Comparison of ENCODE assay signal across 10 cellular contexts in the genomic region with DNA sequence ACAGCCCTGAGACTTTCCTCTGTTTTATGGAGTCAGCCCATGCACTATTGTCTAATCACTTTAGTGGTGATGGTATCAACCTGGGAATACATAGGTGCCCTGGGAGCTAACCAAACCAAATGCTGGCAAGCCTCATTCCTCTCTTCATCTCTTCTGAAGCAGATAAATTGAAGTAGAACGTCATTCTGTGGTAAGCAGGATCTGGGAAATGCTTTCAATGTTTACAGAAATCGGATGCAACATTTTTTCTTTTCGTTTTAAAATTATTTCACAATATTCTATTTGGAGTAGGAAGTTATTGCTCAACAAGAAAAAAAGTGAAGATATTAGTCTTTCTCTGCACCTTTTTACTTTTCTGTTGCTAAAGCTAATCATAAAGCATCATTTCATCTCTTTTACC.
A peak's percentile ranks its signal among the peaks of the same experiment; 100 is the strongest.
DNase-seq lines count a peak whose midpoint lies in the region; ATAC-seq and TF ChIP-seq lines count a peak whose summit lies in the region.
"Had no signal": no experiment of that assay in that cellular context is flagged by ENCODE, and none has a peak within 500 bp of the region (broad histone marks: within the 10 kb centered on the region; RNA-seq: fewer than 3 reads in every experiment).

No MANE protein-coding gene starts in this region.

- peaks cover 30 to 82% (median 43%) of the 10 kb centered on the region in 4 donors for H3K4me1 Mint-ChIP-seq in CD4-positive, CD25-positive, alpha-beta regulatory T cell
- peaks cover 48% of the 10 kb centered on the region for H3K4me1 Mint-ChIP-seq in glutamatergic neuron (ENCODE audit: low read depth, unreplicated experiment)

- H3K27me3 ChIP-seq in CD4-positive, CD25-positive, alpha-beta regulatory T cell (ENCODE audit: control insufficient read depth, insufficient read depth, low read length): no peaks in the 10 kb centered on the region

- H3K9me3 Mint-ChIP-seq in CD4-positive, CD25-positive, alpha-beta regulatory T cell: no peaks in the 10 kb centered on the region
- no peaks in the 10 kb centered on the region for H3K9me3 Mint-ChIP-seq in glutamatergic neuron (ENCODE audit: unreplicated experiment)

- intact Hi-C loops in sciatic nerve (cut with DNase I): no loop called here

- no peak overlapping the region for H3K4me3 ChIP-seq in CD4-positive, CD25-positive, alpha-beta regulatory T cell (ENCODE audit: low read depth, low read length)
- H3K4me3 ChIP-seq in fibroblast of pulmonary artery (replicated peaks; ENCODE audit: low read depth, low read length): no peak overlapping the region

- ATAC-seq in CD4-positive, CD25-positive, alpha-beta regulatory T cell (ENCODE audit: low read depth in 2 of 2): no peak
- peak; percentile 82 for ATAC-seq in sciatic nerve

- peaks cover 14% of the 10 kb centered on the region for H3K4me1 ChIP-seq in CD4-positive, CD25-positive, alpha-beta regulatory T cell (ENCODE audit: control insufficient read depth, insufficient read depth, low read length, poor library complexity, severe bottlenecking)

- TF ChIP-seq CTCF in fibroblast of pulmonary artery (IDR thresholded peaks at IDR 0.05; ENCODE audit: low read length, missing control alignments) (no peak), glutamatergic neuron (IDR thresholded peaks at IDR 0.05; ENCODE audit: partially characterized antibody, unreplicated experiment) (no peak)

- H3K36me3 Mint-ChIP-seq in CD4-positive, CD25-positive, alpha-beta regulatory T cell: peaks cover 10% of the 10 kb centered on the region
- H3K36me3 Mint-ChIP-seq in glutamatergic neuron (ENCODE audit: unreplicated experiment): no peaks in the 10 kb centered on the region

- H3K4me3 Mint-ChIP-seq in CD4-positive, CD25-positive, alpha-beta regulatory T cell: no peak overlapping the region
- no peak overlapping the region for H3K4me3 Mint-ChIP-seq in glutamatergic neuron (ENCODE audit: unreplicated experiment)

- H3K27me3 Mint-ChIP-seq in CD4-positive, CD25-positive, alpha-beta regulatory T cell: no peaks in the 10 kb centered on the region
- H3K27me3 Mint-ChIP-seq in glutamatergic neuron (ENCODE audit: unreplicated experiment): peaks cover 1% of the 10 kb centered on the region

- H3K27ac Mint-ChIP-seq in CD4-positive, CD25-positive, alpha-beta regulatory T cell: peak overlapping the region in 2 of 3 donors; percentile 55 to 74
- no peak overlapping the region for H3K27ac Mint-ChIP-seq in glutamatergic neuron (ENCODE audit: unreplicated experiment)

- no peak for DNase-seq in CD4-positive, CD25-positive, alpha-beta regulatory T cell
- DNase-seq in SK-N-DZ (ENCODE audit: low spot score) (peak; percentile 24), fibroblast of pulmonary artery (ENCODE audit: low read depth) (peak; percentile 96), sciatic nerve (ENCODE audit: low spot score) (no peak), HT-29 (ENCODE audit: low spot score) (no peak), NCI-H345 treated with DMSO at 0.1 percent for 48 hours (lab: John Stamatoyannopoulos, UW; ENCODE audit: unreplicated experiment) (no peak), glutamatergic neuron (no peak)
- DNase-seq in activated CD8-positive, alpha-beta memory T cell treated with anti-CD3 and anti-CD28 coated beads for 24 hours: no peak
- DNase-seq: anterior cingulate cortex, NCI-H2081 had no signal

- H3K9me3 ChIP-seq in CD4-positive, CD25-positive, alpha-beta regulatory T cell (ENCODE audit: control insufficient read depth in 2 of 2, low read length in 2 of 2): no peaks in the 10 kb centered on the region

- no peaks in the 10 kb centered on the region for H3K36me3 ChIP-seq in CD4-positive, CD25-positive, alpha-beta regulatory T cell (ENCODE audit: control insufficient read depth, insufficient read depth, low read length)

- no peak overlapping the region for H3K27ac ChIP-seq in CD4-positive, CD25-positive, alpha-beta regulatory T cell (ENCODE audit: insufficient read depth, low read length, poor library complexity, severe bottlenecking)

Comparison
In these comparisons a context has a peak if more than half of its experiments do, and no peak if none do; other contexts are left out.
1. DNase-seq: peak in SK-N-DZ (single experiment) and fibroblast of pulmonary artery (single experiment); none in CD4-positive, CD25-positive, alpha-beta regulatory T cell (0 of 3), sciatic nerve (single experiment), HT-29 (single experiment), activated CD8-positive, alpha-beta memory T cell treated with anti-CD3 and anti-CD28 coated beads for 24 hours (single experiment), NCI-H345 treated with DMSO at 0.1 percent for 48 hours (single experiment) and glutamatergic neuron (single experiment).